8 cellular contexts compared by ENCODE assay signal in genomic region chr6:158561247-158561884, GRCh38. TPM values are rescaled to one million over a fixed set of nuclear protein-coding genes. Genes with fewer than 3 reads are reported as not detected.
DNase-seq lines count a peak whose midpoint lies in the region; ATAC-seq, FAIRE-seq and TF ChIP-seq lines count a peak whose summit lies in the region.

No MANE protein-coding gene starts in this region.

- peak overlapping the region in 1 of 2 experiments; percentile 2 for H3K23ac ChIP-seq in mesenchymal stem cell (ENCODE audit: low read length in 2 of 2)

- CTCF ChIA-PET in activated naive CD4-positive, alpha-beta T cell treated with anti-CD3 and anti-CD28 coated beads, Interleukin-2, amount 10 ng/mL, durations not matched to agents 7 days and 5 days (lab: Charles Lee), result no interaction called here
- CTCF ChIA-PET in GM12878 (lab: Yijun Ruan, JAX), result interaction anchor here (1.2 kb wide), 1 partner anchor 129 kb away, joined by 4 read pairs; no protein-coding TSS in a partner anchor

- H2AK5ac ChIP-seq in mesenchymal stem cell (ENCODE audit: low read length, severe bottlenecking), result peak overlapping the region; percentile 31

- peak overlapping the region; percentile 85; the same call in 1 of the 2 replicates for H3K9ac ChIP-seq in GM12878 (ENCODE audit: control insufficient read depth, insufficient read depth, low read length)
- H3K9ac ChIP-seq in mesenchymal stem cell (ENCODE audit: low read length), result peak overlapping the region; percentile 91
- H3K9ac ChIP-seq in MM.1S (ENCODE audit: low read length), result no peak overlapping the region

- no peak for TF ChIP-seq CTCF in GM12878 (IDR thresholded peaks at IDR 0.05 in 2 of 3, conservative IDR thresholded peaks at IDR 0.05 in 1 of 3; ENCODE audit: control insufficient read depth in 2 of 3, extremely low read depth in 1 of 3, insufficient read depth in 1 of 3, low read depth in 3 of 3, low read length in 3 of 3)
- TF ChIP-seq CTCF in type B pancreatic cell (conservative IDR thresholded peaks at IDR 0.05), result no peak
- TF ChIP-seq CTCF in MM.1S (IDR thresholded peaks at IDR 0.05; ENCODE audit: low read length), result no peak

- intact Hi-C loops in GM12878 (cut with micrococcal nuclease; ENCODE audit: unreplicated experiment), result loop anchor here (2.0 to 5.0 kb wide), 2 partner anchors 44 to 87 kb away; no protein-coding TSS in a partner anchor

- H3K4me1 ChIP-seq in GM12878 (ENCODE audit: control insufficient read depth, insufficient read depth, low read length) (peaks cover 12% of the 10 kb centered on the region), mesenchymal stem cell (ENCODE audit: control insufficient read depth, insufficient read depth, low read depth, low read length) (peaks cover 23% of the 10 kb centered on the region), MM.1S (ENCODE audit: low read length) (no peaks in the 10 kb centered on the region)

- in situ Hi-C loops in GM12878 (cut with MboI), result no loop called here

- peak overlapping the region in 1 of 2 experiments; percentile 47 for H3K4ac ChIP-seq in mesenchymal stem cell (ENCODE audit: low read depth in 1 of 2, low read length in 2 of 2)

- peaks cover 23% of the 10 kb centered on the region for H3K79me1 ChIP-seq in mesenchymal stem cell (replicated peaks; ENCODE audit: low read length, poor library complexity, severe bottlenecking)

- peaks cover 14% of the 10 kb centered on the region for H3K79me2 ChIP-seq in GM12878 (ENCODE audit: control insufficient read depth, insufficient read depth, low read length)
- H3K79me2 ChIP-seq in MM.1S (ENCODE audit: low read length), result peaks cover 7% of the 10 kb centered on the region

- RAD21 ChIA-PET in GM12878 (lab: Charles Lee; ENCODE audit: unreplicated experiment), result no interaction called here

- H3K4me1 Mint-ChIP-seq in activated naive CD4-positive, alpha-beta T cell treated with anti-CD3 and anti-CD28 coated beads, Interleukin-2, amount 10 ng/mL, durations not matched to agents 7 days and 5 days, result peaks cover 61% of the 10 kb centered on the region
- H3K4me1 Mint-ChIP-seq in type B pancreatic cell (ENCODE audit: unreplicated experiment), result peaks cover 39% of the 10 kb centered on the region

- no peak overlapping the region for H3K18ac ChIP-seq in mesenchymal stem cell (ENCODE audit: low read depth in 1 of 2, low read length in 2 of 2)

- FAIRE-seq in GM12878 (lab: Jason Lieb, UNC), result no peak

- H3K4me2 ChIP-seq in GM12878 (ENCODE audit: control insufficient read depth, insufficient read depth), result peak overlapping the region; percentile 98
- peak overlapping the region; percentile 97 for H3K4me2 ChIP-seq in mesenchymal stem cell (ENCODE audit: low read length, poor library complexity, severe bottlenecking)
- H3K4me2 ChIP-seq in MM.1S (ENCODE audit: low read depth, low read length), result no peak overlapping the region

- H4K8ac ChIP-seq in mesenchymal stem cell (ENCODE audit: low read length), result peak overlapping the region; percentile 77

- TF ChIP-seq EP300 in GM12878 (IDR thresholded peaks at IDR 0.05; ENCODE audit: borderline replicate concordance in 1 of 2, control insufficient read depth in 1 of 2, low read depth in 2 of 2, low read length in 2 of 2), result no peak

- no peaks in the 10 kb centered on the region for H3K9me3 Mint-ChIP-seq in activated naive CD4-positive, alpha-beta T cell treated with anti-CD3 and anti-CD28 coated beads, Interleukin-2, amount 10 ng/mL, durations not matched to agents 7 days and 5 days
- H3K9me3 Mint-ChIP-seq in type B pancreatic cell, result no peaks in the 10 kb centered on the region

- peak overlapping the region; percentile 96 for H3K4me3 Mint-ChIP-seq in activated naive CD4-positive, alpha-beta T cell treated with anti-CD3 and anti-CD28 coated beads, Interleukin-2, amount 10 ng/mL, durations not matched to agents 7 days and 5 days
- peak overlapping the region; percentile 98 for H3K4me3 Mint-ChIP-seq in type B pancreatic cell

- BruUV-seq in GM12878 (replicated peaks; lab: Mats Ljungman, UMichigan), result TSS peak; percentile 68

- H3K36me3 ChIP-seq in GM12878 (ENCODE audit: control insufficient read depth in 2 of 2, insufficient read depth in 2 of 2, low read length in 1 of 2) (no peaks in the 10 kb centered on the region), mesenchymal stem cell (ENCODE audit: control insufficient read depth in 1 of 2, insufficient read depth in 2 of 2, low read depth in 1 of 2, low read length in 2 of 2) (peaks cover 0 to 4% of the 10 kb centered on the region in 2 experiments), MM.1S (replicated peaks; ENCODE audit: insufficient read depth, low read length) (no peaks in the 10 kb centered on the region)

- H3K27me3 ChIP-seq in GM12878 (replicated peaks in 1 of 2; ENCODE audit: control insufficient read depth in 2 of 2, insufficient read depth in 2 of 2, low read length in 1 of 2), result no peaks in the 10 kb centered on the region
- no peaks in the 10 kb centered on the region for H3K27me3 ChIP-seq in mesenchymal stem cell (ENCODE audit: control insufficient read depth in 1 of 2, insufficient read depth in 1 of 2, low read length in 2 of 2)
- H3K27me3 ChIP-seq in MM.1S (replicated peaks; ENCODE audit: insufficient read depth, low read length), result no peaks in the 10 kb centered on the region

- H3K27ac ChIP-seq in GM12878 (ENCODE audit: control insufficient read depth, insufficient read depth) (no peak overlapping the region), mesenchymal stem cell (ENCODE audit: low read length, poor library complexity, severe bottlenecking) (peak overlapping the region; percentile 44), MM.1S (ENCODE audit: low read length) (no peak overlapping the region)

- peak overlapping the region; percentile 94 for H3K27ac Mint-ChIP-seq in activated naive CD4-positive, alpha-beta T cell treated with anti-CD3 and anti-CD28 coated beads, Interleukin-2, amount 10 ng/mL, durations not matched to agents 7 days and 5 days
- H3K27ac Mint-ChIP-seq in type B pancreatic cell, result peak overlapping the region; percentile 93

- no peak for ATAC-seq in GM12878
- ATAC-seq in HG02588 (IDR thresholded peaks at IDR 0.05; ENCODE audit: unreplicated experiment), result no peak

- no peak overlapping the region for H2BK5ac ChIP-seq in mesenchymal stem cell (ENCODE audit: low read depth, low read length, poor library complexity, severe bottlenecking)

- H3K4me3 ChIP-seq in GM12878 (peak overlapping the region; percentile 79), mesenchymal stem cell (ENCODE audit: insufficient read depth in 1 of 2, low read depth in 1 of 2, low read length in 2 of 2) (peak overlapping the region; percentile 47 to 84), MM.1S (ENCODE audit: low read length) (no peak overlapping the region)

- no peaks in the 10 kb centered on the region for H3F3A ChIP-seq in MM.1S (ENCODE audit: insufficient read depth, low read length)

- H2BK120ac ChIP-seq in mesenchymal stem cell (ENCODE audit: low read depth, low read length), result no peak overlapping the region

- H3K36me3 Mint-ChIP-seq in activated naive CD4-positive, alpha-beta T cell treated with anti-CD3 and anti-CD28 coated beads, Interleukin-2, amount 10 ng/mL, durations not matched to agents 7 days and 5 days, result peaks cover 27% of the 10 kb centered on the region
- no peaks in the 10 kb centered on the region for H3K36me3 Mint-ChIP-seq in type B pancreatic cell

- H3K9me2 ChIP-seq in MM.1S (replicated peaks; ENCODE audit: insufficient read depth, low read length), result no peaks in the 10 kb centered on the region

- no peak overlapping the region for H2BK15ac ChIP-seq in mesenchymal stem cell (ENCODE audit: low read depth, poor library complexity, severe bottlenecking)

- 94% methylated on average over 14 of the region's 14 CpGs for WGBS in GM12878 (ENCODE audit: insufficient coverage, insufficient replicate concordance, low lambda C conversion rate, missing lambda C conversion rate)
- WGBS in mesenchymal stem cell, result 81% methylated on average over 14 of the region's 14 CpGs

- peaks cover 14% of the 10 kb centered on the region for H3K27me3 Mint-ChIP-seq in activated naive CD4-positive, alpha-beta T cell treated with anti-CD3 and anti-CD28 coated beads, Interleukin-2, amount 10 ng/mL, durations not matched to agents 7 days and 5 days
- no peaks in the 10 kb centered on the region for H3K27me3 Mint-ChIP-seq in type B pancreatic cell

- DNase-seq in activated naive CD4-positive, alpha-beta T cell treated with anti-CD3 and anti-CD28 coated beads, Interleukin-2, amount 10 ng/mL, durations not matched to agents 7 days and 5 days, result no peak
- DNase-seq in activated naive CD4-positive, alpha-beta T cell (lab: John Stamatoyannopoulos, UW), result no peak
- DNase-seq in GM12878 (ENCODE audit: low read depth, low spot score) (no peak), mesenchymal stem cell (no peak), type B pancreatic cell (ENCODE audit: extremely low spot score, unreplicated experiment) (no peak), NCI-H1417 (lab: John Stamatoyannopoulos, UW) (no peak), MM.1S (no peak)

- peak overlapping the region; percentile 31 for H4K91ac ChIP-seq in mesenchymal stem cell (ENCODE audit: low read length)

- 0 out of 2 replicates have a peak overlapping the region, but pooled peaks have one; percentile 94 for H2AFZ ChIP-seq in GM12878 (ENCODE audit: control insufficient read depth, low read depth, low read length)
- no peak overlapping the region for H2AFZ ChIP-seq in mesenchymal stem cell (ENCODE audit: low read depth, low read length)
- H2AFZ ChIP-seq in MM.1S (ENCODE audit: low read length), result no peak overlapping the region

- H2BK12ac ChIP-seq in mesenchymal stem cell (ENCODE audit: low read length in 2 of 2), result no peak overlapping the region

- POLR2A ChIA-PET in GM12878 (lab: Charles Lee), result no interaction called here

- no peak for TF ChIP-seq RAD21 in GM12878 (IDR thresholded peaks at IDR 0.05; ENCODE audit: insufficient read depth, low read depth, low read length)

- H3K9me3 ChIP-seq in GM12878 (replicated peaks; ENCODE audit: control insufficient read depth, insufficient read depth, low read length), result no peaks in the 10 kb centered on the region
- no peaks in the 10 kb centered on the region for H3K9me3 ChIP-seq in mesenchymal stem cell (ENCODE audit: control insufficient read depth, low read length)
- no peaks in the 10 kb centered on the region for H3K9me3 ChIP-seq in MM.1S (replicated peaks; ENCODE audit: insufficient read depth, low read length)

- H4K20me1 ChIP-seq in GM12878 (ENCODE audit: control insufficient read depth, insufficient read depth) (no peaks in the 10 kb centered on the region; the same call in 1 of the 2 replicates), MM.1S (ENCODE audit: insufficient read depth, low read length) (no peaks in the 10 kb centered on the region)

- H3K14ac ChIP-seq in mesenchymal stem cell (ENCODE audit: low read length in 2 of 2), result no peak overlapping the region

- SMC1A ChIA-PET in GM12878 (lab: Charles Lee; ENCODE audit: uncharacterized antibody, unreplicated experiment), result interaction anchor here (1.0 kb wide), 1 partner anchor 44 kb away, joined by 3 read pairs; no protein-coding TSS in a partner anchor

- TF ChIP-seq POLR2A in GM12878 (IDR thresholded peaks at IDR 0.05; ENCODE audit: low read depth, low read length), result no peak

RNA-seq across cellular contexts. Expression of gene TMEM181, which starts 1.5 kb away (rescaled TPM):
- 30.3 TPM in 2 replicates for total RNA-seq in GM12878 (2013; cell fraction: nucleolus; rRNA removed)
- total RNA-seq in GM12878 (2014; rRNA removed) (5.2 and 5.5 TPM in 2 replicates), GM12878 (2014; rRNA removed; fragmentation: Illumina TruSeq; extraction: Trizol) (5.8 and 5.9 TPM in 2 replicates), GM12878 (2021) (4.5 and 5.3 TPM in 2 replicates), type B pancreatic cell (ENCODE audit: low replicate concordance) (26.3 and 26.5 TPM in 2 replicates)
- 2.5 TPM for polyA plus RNA-seq in GM12878 (2011; ENCODE audit: low read depth)
- polyA plus RNA-seq in GM12878 (2011; rRNA removed) (7.9 and 9.2 TPM in 2 replicates), GM12878 (2014; fragmentation: Illumina TruSeq; extraction: Trizol) (7.2 and 8.1 TPM in 2 replicates), GM12878 (2014; fragmentation: Nextera tagmentation; extraction: Ambion mirVana) (1 to 10 TPM; 1.5 to 2.3 TPM), GM12878 (2014; rRNA removed) (5.6 and 5.8 TPM in 2 replicates), GM12878 (2016; fragmentation: Nextera tagmentation; extraction: Ambion mirVana) (1 to 10 TPM; 3.2 to 3.9 TPM)
- polyA plus RNA-seq in GM12878 (2011; cell fraction: cytosol; rRNA removed), result 3.8 and 4.0 TPM in 2 replicates
- 8.1 and 10.7 TPM in 2 replicates for polyA plus RNA-seq in GM12878 (2011; cell fraction: nucleus; rRNA removed)
- 3.2 and 3.4 TPM in 2 replicates for polyA plus RNA-seq in GM12878 (2012)
- polyA minus RNA-seq in GM12878 (2011; rRNA and poly(A)+ RNA removed), result 6.2 and 8.4 TPM in 2 replicates
- polyA minus RNA-seq in GM12878 (2011; cell fraction: cytosol; rRNA and poly(A)+ RNA removed), result 3.1 and 3.6 TPM in 2 replicates
- polyA minus RNA-seq in GM12878 (2011; cell fraction: nucleus; rRNA and poly(A)+ RNA removed), result 2.9 and 3.5 TPM in 2 replicates
- polyA plus RNA-seq in mesenchymal stem cell (2013, experiment 1 of 2), result 30.8 TPM
- 31.9 TPM for polyA plus RNA-seq in mesenchymal stem cell (2013, experiment 2 of 2)
